Comparison of ENCODE assay signal across 23 cellular contexts in the genomic region with DNA sequence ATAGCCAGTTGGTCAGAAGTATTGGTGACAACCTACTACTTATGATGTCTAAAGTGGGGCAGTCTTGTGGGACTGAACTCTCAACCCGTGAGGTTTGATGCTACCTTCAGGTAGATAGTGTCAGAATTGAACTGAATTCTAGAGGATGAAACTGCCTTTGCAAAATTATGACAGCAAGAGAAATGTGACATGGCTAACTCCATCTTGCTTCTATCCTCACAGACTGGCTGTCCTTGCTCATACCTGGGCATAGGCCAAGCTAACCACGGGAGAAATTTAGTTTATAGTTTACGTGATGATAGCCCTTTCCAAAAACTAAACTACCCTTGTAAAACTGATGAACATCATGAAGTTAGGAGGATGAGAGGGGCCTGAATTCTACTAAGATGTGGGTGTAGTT. TPM values are rescaled to one million over a fixed set of nuclear protein-coding genes. Genes with fewer than 3 reads are reported as not detected.
DNase-seq lines count a peak whose midpoint lies in the region; ATAC-seq, FAIRE-seq and TF ChIP-seq lines count a peak whose summit lies in the region.
"Had no signal": no experiment of that assay in that cellular context is flagged by ENCODE, and none has a peak within 500 bp of the region (broad histone marks: within the 10 kb centered on the region; RNA-seq: fewer than 3 reads in every experiment).

No MANE protein-coding gene starts in this region.

- in situ Hi-C loops in Panc1 (cut with HindIII; ENCODE audit: low pct_unique_long_range_greater_than_20kb, low sequenced_read_pairs): no loop called here

- H3K79me2 ChIP-seq in OCI-LY7 (ENCODE audit: insufficient read depth, low read depth, low read length) (no peaks in the 10 kb centered on the region), neural progenitor cell (ENCODE audit: low read depth) (no peaks in the 10 kb centered on the region)

- H3K9me2 ChIP-seq in OCI-LY7 (ENCODE audit: insufficient read depth, low read length): no peaks in the 10 kb centered on the region

- H3K9ac ChIP-seq in neural progenitor cell: no peak overlapping the region
- H3K9ac ChIP-seq: BLaER1 treated with 17β-estradiol and CSF1 and Interleukin-3, amounts not matched to agents 10 nM and 100 nM had no signal

- H3K4me1 ChIP-seq in OCI-LY7 (ENCODE audit: insufficient read depth, low read length, poor library complexity, severe bottlenecking): no peaks in the 10 kb centered on the region
- no peaks in the 10 kb centered on the region for H3K4me1 ChIP-seq in Panc1 (ENCODE audit: control insufficient read depth, insufficient read depth, low read length)
- no peaks in the 10 kb centered on the region for H3K4me1 ChIP-seq in neural progenitor cell
- H3K4me1 ChIP-seq: Caco-2 had no signal

- BruUV-seq in OCI-LY7 (replicated peaks; lab: Mats Ljungman, UMichigan) (no TSS peak), Panc1 (replicated peaks; lab: Mats Ljungman, UMichigan) (no TSS peak), MCF 10A (replicated peaks; lab: Mats Ljungman, UMichigan) (no TSS peak)

- H3K4me3 Mint-ChIP-seq in neural progenitor cell (no peak overlapping the region), MCF 10A (ENCODE audit: unreplicated experiment) (no peak overlapping the region)
- H3K4me3 Mint-ChIP-seq: B cell; CD4-positive, alpha-beta T cell; CD8-positive, alpha-beta T cell had no signal

- peaks cover 2% of the 10 kb centered on the region for H3K27me3 Mint-ChIP-seq in neural progenitor cell (ENCODE audit: insufficient read depth, low read depth)
- no peaks in the 10 kb centered on the region for H3K27me3 Mint-ChIP-seq in MCF 10A (ENCODE audit: insufficient read depth, unreplicated experiment)
- H3K27me3 Mint-ChIP-seq: B cell; CD4-positive, alpha-beta T cell had no signal

- no peaks in the 10 kb centered on the region for H3F3A ChIP-seq in neural progenitor cell (ENCODE audit: low read depth)

- H3K9me3 ChIP-seq in OCI-LY7 (ENCODE audit: low read length): no peaks in the 10 kb centered on the region; the same call in 1 of the 2 replicates
- no peaks in the 10 kb centered on the region for H3K9me3 ChIP-seq in Panc1 (ENCODE audit: control insufficient read depth, insufficient read depth, low read depth, low read length)
- no peaks in the 10 kb centered on the region for H3K9me3 ChIP-seq in neural progenitor cell (ENCODE audit: low read depth)
- H3K9me3 ChIP-seq: A549, Caco-2 had no signal

- H3K9me3 Mint-ChIP-seq in neural progenitor cell (peaks cover 3% of the 10 kb centered on the region), MCF 10A (ENCODE audit: unreplicated experiment) (no peaks in the 10 kb centered on the region)
- H3K9me3 Mint-ChIP-seq: CD4-positive, alpha-beta T cell had no signal

- H3K36me3 Mint-ChIP-seq in neural progenitor cell: no peaks in the 10 kb centered on the region
- H3K36me3 Mint-ChIP-seq in MCF 10A (ENCODE audit: insufficient read depth, unreplicated experiment): no peaks in the 10 kb centered on the region
- H3K36me3 Mint-ChIP-seq: CD8-positive, alpha-beta T cell had no signal

- H3K4me1 Mint-ChIP-seq in neural progenitor cell (no peaks in the 10 kb centered on the region), MCF 10A (ENCODE audit: insufficient read depth, unreplicated experiment) (no peaks in the 10 kb centered on the region)

- H4K20me1 ChIP-seq in OCI-LY7 (ENCODE audit: insufficient read depth, low read length): no peaks in the 10 kb centered on the region
- no peaks in the 10 kb centered on the region for H4K20me1 ChIP-seq in neural progenitor cell (ENCODE audit: low read depth)
- H4K20me1 ChIP-seq: BLaER1 treated with 17β-estradiol and CSF1 and Interleukin-3, amounts not matched to agents 10 nM and 100 nM had no signal

- no peak for ATAC-seq in Panc1
- no peak for ATAC-seq in GM18870 (IDR thresholded peaks at IDR 0.05; ENCODE audit: unreplicated experiment)
- ATAC-seq: CD8-positive, alpha-beta T cell had no signal

- H3K27me3 ChIP-seq in Panc1 (ENCODE audit: control insufficient read depth, insufficient read depth, low read length) (no peaks in the 10 kb centered on the region), bronchial epithelial cell (ENCODE audit: control insufficient read depth, insufficient read depth, low read length) (no peaks in the 10 kb centered on the region), neural progenitor cell (no peaks in the 10 kb centered on the region)
- H3K27me3 ChIP-seq: BLaER1 treated with 17β-estradiol and CSF1 and Interleukin-3, amounts not matched to agents 10 nM and 100 nM had no signal

- H3K4me2 ChIP-seq in OCI-LY7 (ENCODE audit: low read length) (no peak overlapping the region), neural progenitor cell (no peak overlapping the region)
- H3K4me2 ChIP-seq: A549 had no signal

- H3K27ac Mint-ChIP-seq in neural progenitor cell (no peak overlapping the region), MCF 10A (ENCODE audit: low read depth, unreplicated experiment) (no peak overlapping the region)
- H3K27ac Mint-ChIP-seq: B cell; CD4-positive, alpha-beta T cell; CD8-positive, alpha-beta T cell had no signal

- TF ChIP-seq CTCF in OCI-LY7 (conservative IDR thresholded peaks at IDR 0.05; ENCODE audit: low read length): no peak
- no peak for TF ChIP-seq CTCF in Panc1 (IDR thresholded peaks at IDR 0.05)
- no peak for TF ChIP-seq CTCF in bronchial epithelial cell (IDR thresholded peaks at IDR 0.05; ENCODE audit: insufficient read depth, low read length, severe bottlenecking)
- TF ChIP-seq CTCF in neural progenitor cell (IDR thresholded peaks at IDR 0.05): no peak
- TF ChIP-seq CTCF in MCF 10A (IDR thresholded peaks at IDR 0.05; ENCODE audit: unreplicated experiment): no peak

- POLR2A ChIA-PET in OCI-LY7 (lab: Charles Lee) (interaction anchor here (1.1 kb wide), 1 partner anchor 19 kb away, joined by 4 read pairs; no protein-coding TSS in a partner anchor), Panc1 (lab: Charles Lee) (no interaction called here), MCF 10A (lab: Yijun Ruan, JAX) (no interaction called here)

- CTCF ChIA-PET in OCI-LY7 (lab: Charles Lee; ENCODE audit: unreplicated experiment): no interaction called here
- CTCF ChIA-PET in Panc1 (lab: Charles Lee): no interaction called here
- CTCF ChIA-PET in MCF 10A (lab: Yijun Ruan, JAX): interaction anchor here (1.1 kb wide), 1 partner anchor 66 kb away, joined by 3 read pairs; no protein-coding TSS in a partner anchor

- H3K4me3 ChIP-seq in OCI-LY7 (ENCODE audit: low read depth, low read length, poor library complexity, severe bottlenecking): no peak overlapping the region
- no peak overlapping the region for H3K4me3 ChIP-seq in Panc1 (ENCODE audit: low read depth in 2 of 2, low read length in 2 of 2)
- H3K4me3 ChIP-seq in bronchial epithelial cell (ENCODE audit: low read depth, low read length): no peak overlapping the region
- H3K4me3 ChIP-seq in neural progenitor cell: no peak overlapping the region
- H3K4me3 ChIP-seq: A549; BLaER1 treated with 17β-estradiol and CSF1 and Interleukin-3, amounts not matched to agents 10 nM and 100 nM had no signal

- H2AFZ ChIP-seq in OCI-LY7 (ENCODE audit: low read length): 0 out of 2 replicates have a peak overlapping the region, but pooled peaks have one; percentile 13
- H2AFZ ChIP-seq in neural progenitor cell (replicated peaks): peak overlapping the region; percentile 60

- H3K27ac ChIP-seq in OCI-LY7 (ENCODE audit: low read depth, low read length, poor library complexity, severe bottlenecking) (no peak overlapping the region), Panc1 (ENCODE audit: low read length) (peak overlapping the region; percentile 20; the same call in 1 of the 2 replicates), neural progenitor cell (no peak overlapping the region)
- H3K27ac ChIP-seq: 22Rv1; BLaER1 treated with 17β-estradiol and CSF1 and Interleukin-3, amounts not matched to agents 10 nM and 100 nM; C4-2B had no signal

- peak; percentile 18 for FAIRE-seq in bronchial epithelial cell (lab: Jason Lieb, UNC)
- FAIRE-seq: A549, D721Med, G401.6, GM12891, GM18507 had no signal

- no peaks in the 10 kb centered on the region for H3K36me3 ChIP-seq in OCI-LY7 (ENCODE audit: insufficient read depth, low read length)
- H3K36me3 ChIP-seq in Panc1 (ENCODE audit: control insufficient read depth, insufficient read depth, low read length): no peaks in the 10 kb centered on the region
- no peaks in the 10 kb centered on the region for H3K36me3 ChIP-seq in bronchial epithelial cell (ENCODE audit: control insufficient read depth, insufficient read depth, low read length)
- H3K36me3 ChIP-seq in neural progenitor cell: no peaks in the 10 kb centered on the region
- H3K36me3 ChIP-seq: BLaER1 treated with 17β-estradiol and CSF1 and Interleukin-3, amounts not matched to agents 10 nM and 100 nM had no signal

- intact Hi-C loops in OCI-LY7 (cut with micrococcal nuclease; ENCODE audit: unreplicated experiment) (no loop called here), Panc1 (cut with micrococcal nuclease; ENCODE audit: unreplicated experiment) (no loop called here), MCF 10A (cut with micrococcal nuclease) (no loop called here)

- DNase-seq in OCI-LY7 (ENCODE audit: low spot score) (no peak), Panc1 (ENCODE audit: low read depth, low spot score) (no peak), bronchial epithelial cell (ENCODE audit: low read depth) (no peak), neural progenitor cell (ENCODE audit: low spot score) (no peak), MCF 10A (ENCODE audit: unreplicated experiment) (no peak)
- DNase-seq in stimulated activated CD8-positive, alpha-beta memory T cell treated with anti-CD3 and anti-CD28 coated beads, Interleukin-4, amount 100 ng/mL, for 48 hours: no peak
- no peak for DNase-seq in stimulated activated CD4-positive, alpha-beta T cell treated with anti-CD3 and anti-CD28 coated beads, Interleukin-2, amount 100 ng/mL, for 24 hours
- DNase-seq: Calu3; CD4-positive, alpha-beta T cell; CD8-positive, alpha-beta T cell; DMS79 treated with DMSO at 0.1 percent for 48 hours; GF-D8 had no signal

RNA-seq across cellular contexts. Expression of a gene that starts 24.9 kb away (rescaled TPM):
- total RNA-seq in OCI-LY7 (2014; rRNA removed; shearing (Covaris generic)): 61.5 and 69.0 TPM in 2 replicates
- total RNA-seq in OCI-LY7 (2022) (40.9 and 42.5 TPM in 2 replicates), Panc1 (2021; ENCODE audit: unreplicated experiment) (171 TPM), bronchial epithelial cell (198 and 441 TPM in 2 replicates), neural progenitor cell (ENCODE audit: low replicate concordance) (260 and 261 TPM in 2 replicates), MCF 10A (2022) (161 and 172 TPM in 2 replicates)
- 131 TPM for polyA plus RNA-seq in Panc1 (2012; ENCODE audit: insufficient read length)
